8 cellular contexts compared by ENCODE assay signal in genomic region chr19:18846862-18847515, GRCh38. TPM values are rescaled to one million over a fixed set of nuclear protein-coding genes. Genes with fewer than 3 reads are reported as not detected.
A peak's percentile ranks its signal among the peaks of the same experiment; 100 is the strongest.
DNase-seq lines count a peak whose midpoint lies in the region; ATAC-seq and TF ChIP-seq lines count a peak whose summit lies in the region.

No MANE protein-coding gene starts in this region.

- 56 to 64% (median 58%) methylated on average over 14 to 18 of the region's 18 CpGs for WGBS in heart left ventricle, 4 donors

- ATAC-seq in SK-N-SH treated with all-trans-retinoic acid at 6 μM for 48 hours (peak; percentile 91), heart left ventricle (peak; percentile 73 to 79 (median 78)), GM19452 (IDR thresholded peaks at IDR 0.05; ENCODE audit: unreplicated experiment) (no peak)

- H3K4me3 ChIP-seq in heart left ventricle (no peak overlapping the region), rectal smooth muscle tissue (ENCODE audit: low read length) (no peak overlapping the region)

- peak; percentile 76 to 94 (median 87) for TF ChIP-seq CTCF in heart left ventricle (IDR thresholded peaks at IDR 0.05)

- H3K9ac ChIP-seq in rectal smooth muscle tissue (ENCODE audit: low read length): no peak overlapping the region

- intact Hi-C loops in heart left ventricle (cut with DNase I): loop anchor here (1.0 to 10.0 kb wide), 12 partner anchors 162 to 402 kb away; partner anchors contain the start of genes CRTC1 (in 3 of the 10) and REX1BD (in 1 of the 10)

- H3K27me3 ChIP-seq in heart left ventricle (no peaks in the 10 kb centered on the region), rectal smooth muscle tissue (ENCODE audit: control insufficient read depth, insufficient read depth, low read length) (no peaks in the 10 kb centered on the region)

- H3K9me3 ChIP-seq in heart left ventricle: no peaks in the 10 kb centered on the region

- TF ChIP-seq POLR2A in heart left ventricle (IDR thresholded peaks at IDR 0.05): no peak

- H3K27ac ChIP-seq in heart left ventricle (peak overlapping the region in 10 of 12 donors; percentile 3 to 86 (median 81)), rectal smooth muscle tissue (ENCODE audit: low read depth, low read length) (peak overlapping the region; percentile 8)

- H3K36me3 ChIP-seq in heart left ventricle: peaks cover 0 to 30% (median 21%) of the 10 kb centered on the region in 9 donors
- peaks cover 13% of the 10 kb centered on the region for H3K36me3 ChIP-seq in rectal smooth muscle tissue (ENCODE audit: control insufficient read depth, insufficient read depth, low read length)

- peaks cover 29 to 87% (median 68%) of the 10 kb centered on the region in 12 donors for H3K4me1 ChIP-seq in heart left ventricle
- H3K4me1 ChIP-seq in rectal smooth muscle tissue (ENCODE audit: control insufficient read depth, insufficient read depth, low read length): peaks cover 13% of the 10 kb centered on the region

- DNase-seq in DMS114 treated with DMSO at 0.1 percent for 48 hours (lab: John Stamatoyannopoulos, UW; ENCODE audit: unreplicated experiment): peak; percentile 48
- DNase-seq in HuH-7 (ENCODE audit: low spot score): peak; percentile 96
- peak; percentile 55 for DNase-seq in amniotic epithelial cell (ENCODE audit: low read depth)
- DNase-seq in heart left ventricle: peak; percentile 75 to 91 (median 80)
- no peak for DNase-seq in NCI-H187 treated with DMSO at 0.1 percent for 48 hours (lab: John Stamatoyannopoulos, UW)

TF ChIP-seq in SK-N-SH treated with all-trans-retinoic acid at 6 μM for 48 hours, 23 proteins besides CTCF, POLR2A, EP300 and RAD21:
- TF ChIP-seq CREB5 (CRISPR knock-in tag; IDR thresholded peaks at IDR 0.05; ENCODE audit: low read depth): no peak
- TF ChIP-seq GLIS3 (CRISPR knock-in tag; IDR thresholded peaks at IDR 0.05): no peak
- TF ChIP-seq OSR1 (CRISPR knock-in tag; IDR thresholded peaks at IDR 0.05): no peak
- no peak for TF ChIP-seq TOX (CRISPR knock-in tag; IDR thresholded peaks at IDR 0.05; ENCODE audit: borderline replicate concordance)
- TF ChIP-seq ZFP30 (CRISPR knock-in tag; IDR thresholded peaks at IDR 0.05): no peak
- TF ChIP-seq POU6F1 (CRISPR knock-in tag; IDR thresholded peaks at IDR 0.05; ENCODE audit: borderline replicate concordance, low read depth): no peak
- no peak for TF ChIP-seq ISL1 (CRISPR knock-in tag; IDR thresholded peaks at IDR 0.05)
- TF ChIP-seq ARNTL (CRISPR knock-in tag; IDR thresholded peaks at IDR 0.05; ENCODE audit: borderline replicate concordance, low read depth): no peak
- no peak for TF ChIP-seq CSDC2 (CRISPR knock-in tag; IDR thresholded peaks at IDR 0.05)

RNA-seq across cellular contexts. Expression of gene UPF1, which starts 15.2 kb away (rescaled TPM):
- 10 to 100 TPM; 27.5 to 84.4 (median 40.2) TPM for total RNA-seq in heart left ventricle
- polyA plus RNA-seq in heart left ventricle: 10 to 100 TPM; 33.4 to 34.3 TPM

RNA-seq across cellular contexts. Expression of gene CERS1, which starts 49.0 kb away (rescaled TPM):
- 1 to 10 TPM in 4 of 9 donors, under 1 TPM in 5; 0.21 to 2.1 (median 0.72) TPM for total RNA-seq in heart left ventricle
- under 1 TPM; 0.27 to 0.40 TPM for polyA plus RNA-seq in heart left ventricle

RNA-seq across cellular contexts. Expression of gene COMP, which starts 55.9 kb away (rescaled TPM):
- total RNA-seq in heart left ventricle: 1 to 10 TPM in 3 of 9 donors, under 1 TPM in 5, not detected in 1; 0.16 to 2.7 (median 0.60) TPM
- under 1 TPM; 0.11 to 0.53 TPM for polyA plus RNA-seq in heart left ventricle
